ENCODE assay signal across 8 cellular contexts in genomic region chr15:99732711-99733267, GRCh38. TPM values are rescaled to one million over a fixed set of nuclear protein-coding genes. Genes with fewer than 3 reads are reported as not detected.
A peak's percentile ranks its signal among the peaks of the same experiment; 100 is the strongest.
DNase-seq lines count a peak whose midpoint lies in the region; ATAC-seq and TF ChIP-seq lines count a peak whose summit lies in the region.

No MANE protein-coding gene starts in this region.

- H3K27me3 ChIP-seq in SK-N-SH (ENCODE audit: insufficient read depth) (no peaks in the 10 kb centered on the region), esophagus squamous epithelium (no peaks in the 10 kb centered on the region), neural progenitor cell (peaks cover 14% of the 10 kb centered on the region)

- H3K4me2 ChIP-seq in SK-N-SH (peak overlapping the region; percentile 100), neural progenitor cell (peak overlapping the region; percentile 88)

- H3K9me3 ChIP-seq in SK-N-SH (no peaks in the 10 kb centered on the region), esophagus squamous epithelium (no peaks in the 10 kb centered on the region), neural progenitor cell (ENCODE audit: low read depth) (no peaks in the 10 kb centered on the region)

- H3K27ac Mint-ChIP-seq in neural progenitor cell = no peak overlapping the region

- H3K9me2 ChIP-seq in SK-N-SH = no peaks in the 10 kb centered on the region

- H3K27ac ChIP-seq in SK-N-SH (ENCODE audit: low read depth in 2 of 2, low read length in 1 of 2) = no peak overlapping the region; a peak in 1 of 4 replicates
- H3K27ac ChIP-seq in esophagus squamous epithelium = peak overlapping the region; percentile 85 to 100 (median 96)
- H3K27ac ChIP-seq in neural progenitor cell = no peak overlapping the region

- no peaks in the 10 kb centered on the region for H3K9me3 Mint-ChIP-seq in neural progenitor cell

- no peaks in the 10 kb centered on the region for H3K79me2 ChIP-seq in SK-N-SH (ENCODE audit: insufficient read depth)
- H3K79me2 ChIP-seq in neural progenitor cell (ENCODE audit: low read depth) = peaks cover 19% of the 10 kb centered on the region

- intact Hi-C loops in Right ventricle myocardium inferior (cut with DNase I) (loop anchor here (5.0 to 10.0 kb wide), 2 partner anchors 450 to 628 kb away; partner anchors contain the start of gene SYNM), cardiac septum (cut with DNase I) (loop anchor here (10.0 kb wide), 1 partner anchor 628 kb away; the partner anchor contains the start of gene SYNM), esophagus squamous epithelium (cut with DNase I) (no loop called here)

- H3K4me3 ChIP-seq in SK-N-SH (ENCODE audit: low read depth in 2 of 2, low read length in 1 of 2) = peak overlapping the region; percentile 83 to 88
- H3K4me3 ChIP-seq in esophagus squamous epithelium = peak overlapping the region; percentile 86 to 100 (median 92)
- H3K4me3 ChIP-seq in neural progenitor cell = peak overlapping the region; percentile 73

- TF ChIP-seq POLR2A in esophagus squamous epithelium (IDR thresholded peaks at IDR 0.05) = no peak

- H3F3A ChIP-seq in SK-N-SH (replicated peaks; ENCODE audit: insufficient read depth) = no peaks in the 10 kb centered on the region
- H3F3A ChIP-seq in neural progenitor cell (ENCODE audit: low read depth) = peaks cover 5% of the 10 kb centered on the region

- CTCF ChIA-PET in SK-N-SH (lab: Yijun Ruan, JAX) = interaction anchor here (0.5 to 4.4 kb wide), 7 partner anchors 21 to 1213 kb away, joined by 3 to 28 read pairs (median 4); no protein-coding TSS in a partner anchor

- POLR2A ChIA-PET in SK-N-SH (lab: Yijun Ruan, JAX) = interaction anchor here (1.2 to 1.5 kb wide), 3 partner anchors 28 to 481 kb away, joined by 3 to 5 read pairs (median 4); partner anchors contain the start of gene MEF2A

- H3K4me1 ChIP-seq in SK-N-SH (ENCODE audit: control insufficient read depth in 1 of 2, insufficient read depth in 2 of 2, low read depth in 1 of 2, low read length in 1 of 2) (peaks cover 0 to 12% of the 10 kb centered on the region in 2 experiments; a peak in 1 of 4 replicates), esophagus squamous epithelium (peaks cover 5 to 42% (median 18%) of the 10 kb centered on the region in 3 donors), neural progenitor cell (peaks cover 13% of the 10 kb centered on the region)

- H3K4me3 Mint-ChIP-seq in neural progenitor cell = peak overlapping the region; percentile 93

- H3K36me3 Mint-ChIP-seq in neural progenitor cell = no peaks in the 10 kb centered on the region

- ATAC-seq in Right ventricle myocardium inferior (peak; percentile 20), HG02981 (IDR thresholded peaks at IDR 0.05; ENCODE audit: unreplicated experiment) (peak; percentile 27)

- H2AFZ ChIP-seq in SK-N-SH (ENCODE audit: low read depth) (peak overlapping the region; percentile 83), neural progenitor cell (replicated peaks) (peak overlapping the region; percentile 71)

- DNase-seq in Right ventricle myocardium inferior (ENCODE audit: missing footprints) (no peak), cardiac septum (ENCODE audit: low spot score) (no peak), SK-N-SH (peak; percentile 57), esophagus squamous epithelium (lab: John Stamatoyannopoulos, UW) (no peak), neural progenitor cell (ENCODE audit: low spot score) (peak; percentile 63), GF-D8 (lab: John Stamatoyannopoulos, UW) (no peak), T1000 (lab: John Stamatoyannopoulos, UW) (no peak)

- peaks cover 28% of the 10 kb centered on the region for H3K4me1 Mint-ChIP-seq in neural progenitor cell

- H3K27me3 Mint-ChIP-seq in neural progenitor cell (ENCODE audit: insufficient read depth, low read depth) = no peaks in the 10 kb centered on the region

- TF ChIP-seq RAD21 in SK-N-SH (IDR thresholded peaks at IDR 0.05; ENCODE audit: low read length) = no peak

- H3K36me3 ChIP-seq in SK-N-SH (replicated peaks in 1 of 2; ENCODE audit: control insufficient read depth in 1 of 2, insufficient read depth in 2 of 2, low read length in 1 of 2) (no peaks in the 10 kb centered on the region), esophagus squamous epithelium (peaks cover 0 to 21% (median 11%) of the 10 kb centered on the region in 3 donors), neural progenitor cell (no peaks in the 10 kb centered on the region)

- WGBS in SK-N-SH (ENCODE audit: low lambda C conversion rate) = 25% methylated on average over 9 of the region's 49 CpGs
- WGBS in esophagus squamous epithelium, 2 donors = 0% methylated on average over 2 to 19 of the region's 49 CpGs

- TF ChIP-seq CTCF in SK-N-SH (IDR thresholded peaks at IDR 0.05) (no peak), esophagus squamous epithelium (IDR thresholded peaks at IDR 0.05) (peak in 1 of 6 experiments; percentile 6), neural progenitor cell (IDR thresholded peaks at IDR 0.05) (no peak)

- no peaks in the 10 kb centered on the region for H4K20me1 ChIP-seq in SK-N-SH (ENCODE audit: insufficient read depth)
- peaks cover 29% of the 10 kb centered on the region for H4K20me1 ChIP-seq in neural progenitor cell (ENCODE audit: low read depth)

- H3K9ac ChIP-seq in SK-N-SH (peak overlapping the region; percentile 74), neural progenitor cell (peak overlapping the region; percentile 51)

- no peak for TF ChIP-seq EP300 in SK-N-SH (IDR thresholded peaks at IDR 0.05; ENCODE audit: borderline replicate concordance in 1 of 2, low read depth in 1 of 2, low read length in 1 of 2)

TF ChIP-seq in SK-N-SH, 30 proteins besides CTCF, POLR2A, EP300 and RAD21:
- TF ChIP-seq ELF1 (IDR thresholded peaks at IDR 0.05) (no peak), MAX (IDR thresholded peaks at IDR 0.05; ENCODE audit: low read depth) (peak; percentile 9; the same call in 1 of the 2 replicates)

RNA-seq across cellular contexts. Expression of gene LYSMD4, which starts 0.4 kb away (rescaled TPM):
- 9.3 TPM for total RNA-seq in Right ventricle myocardium inferior
- total RNA-seq in cardiac septum = 12.7 TPM
- polyA plus RNA-seq in SK-N-SH (2012; rRNA removed) = 5.1 and 6.1 TPM in 2 replicates
- 3.2 and 4.7 TPM in 2 replicates for polyA plus RNA-seq in SK-N-SH (2012; cell fraction: cytosol; rRNA removed)
- 14.2 and 18.0 TPM in 2 replicates for polyA plus RNA-seq in SK-N-SH (2012; cell fraction: nucleus; rRNA removed)
- 10 to 100 TPM in 3 of 4 donors, 1 to 10 TPM in 1; 9.3 to 18.1 (median 14.1) TPM for total RNA-seq in esophagus squamous epithelium
- total RNA-seq in neural progenitor cell (ENCODE audit: low replicate concordance) = 11.7 and 16.3 TPM in 2 replicates

Comparison
In these comparisons a context has a peak if more than half of its experiments do, and no peak if none do; other contexts are left out.
1. DNase-seq: peak in SK-N-SH (single experiment) and neural progenitor cell (single experiment); none in Right ventricle myocardium inferior (single experiment), cardiac septum (single experiment), esophagus squamous epithelium (single experiment), GF-D8 (single experiment) and T1000 (single experiment).
2. H3K27ac ChIP-seq: peak in esophagus squamous epithelium (4 of 4); none in SK-N-SH (0 of 2) and neural progenitor cell (single experiment).
3. Peak in every context shown above with its lines, with median percentiles within 50 percentile points of each other: H3K4me3 ChIP-seq.